28 cellular contexts compared by ENCODE assay signal in the genomic region with DNA sequence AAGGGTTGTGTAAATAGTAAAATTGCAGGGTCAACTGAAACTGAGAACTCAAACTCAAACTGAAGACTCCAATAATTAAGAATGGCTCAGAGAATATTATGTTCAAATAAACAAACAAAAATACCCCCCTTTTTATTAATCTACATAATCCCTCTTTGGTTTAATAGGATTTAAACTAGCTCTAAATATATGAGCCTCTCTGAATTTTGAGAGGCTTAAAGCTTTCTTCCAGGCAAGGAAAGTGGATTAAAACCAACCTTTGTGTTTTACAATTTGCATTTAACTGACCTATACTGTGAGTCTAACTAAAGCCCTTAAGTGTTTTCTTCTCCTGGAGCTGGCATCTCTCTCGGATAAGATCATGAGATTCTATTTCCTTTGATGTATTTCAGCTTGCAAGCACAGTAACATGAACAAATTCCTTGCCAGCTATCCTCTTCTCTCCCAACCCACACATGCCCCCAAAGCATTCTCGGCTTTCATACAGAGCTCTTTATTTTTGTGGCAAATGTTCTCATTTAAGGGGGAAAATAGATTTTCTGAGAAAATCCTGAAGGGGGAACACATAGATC.
DNase-seq lines count a peak whose midpoint lies in the region; ATAC-seq and TF ChIP-seq lines count a peak whose summit lies in the region.
"Had no signal": no experiment of that assay in that cellular context is flagged by ENCODE, and none has a peak within 500 bp of the region (broad histone marks: within the 10 kb centered on the region; RNA-seq: fewer than 3 reads in every experiment).

No MANE protein-coding gene starts in this region.

- no peaks in the 10 kb centered on the region for H3K27me3 Mint-ChIP-seq in GM23338 (ENCODE audit: insufficient read depth, low read depth, poor library complexity)
- H3K27me3 Mint-ChIP-seq: activated naive CD8-positive, alpha-beta T cell treated with anti-CD3 and anti-CD28 coated beads, Interleukin-2, amount 10 ng/mL, durations not matched to agents 7 days and 5 days had no signal

- H3K9me3 ChIP-seq in NT2/D1 (ENCODE audit: insufficient read depth, low read length) (no peaks in the 10 kb centered on the region), heart right ventricle (peaks cover 0 to 5% (median 0%) of the 10 kb centered on the region in 11 donors)
- H3K9me3 ChIP-seq: BLaER1 treated with 17β-estradiol and CSF1 and Interleukin-3, amounts not matched to agents 10 nM and 100 nM; Caco-2; heart left ventricle; left ventricle myocardium inferior; mucosa of descending colon; transverse colon had no signal

- TF ChIP-seq CTCF in GM23338 (conservative IDR thresholded peaks at IDR 0.05; ENCODE audit: low read depth in 2 of 2) (no peak), heart right ventricle (IDR thresholded peaks at IDR 0.05) (no peak), lower leg skin (IDR thresholded peaks at IDR 0.05) (no peak)

- WGBS in heart right ventricle, 2 donors: 17 to 21% methylated on average over 2 of the region's 2 CpGs
- WGBS in lower leg skin, 2 donors: 9 to 12% methylated on average over 2 of the region's 2 CpGs

- no peaks in the 10 kb centered on the region for H3F3A ChIP-seq in GM23338 (replicated peaks; ENCODE audit: low read depth)

- peak overlapping the region; percentile 19 for H3K4me2 ChIP-seq in GM23338
- H3K4me2 ChIP-seq: BLaER1 treated with 17β-estradiol and CSF1 and Interleukin-3, amounts not matched to agents 10 nM and 100 nM had no signal

- peaks cover 19% of the 10 kb centered on the region for H3K4me1 ChIP-seq in GM23338 (ENCODE audit: insufficient read depth)
- H3K4me1 ChIP-seq in NT2/D1 (ENCODE audit: insufficient read depth, insufficient read length): no peaks in the 10 kb centered on the region
- no peaks in the 10 kb centered on the region for H3K4me1 ChIP-seq in heart right ventricle
- H3K4me1 ChIP-seq: BLaER1 treated with 17β-estradiol and CSF1 and Interleukin-3, amounts not matched to agents 10 nM and 100 nM; Caco-2; heart left ventricle; left ventricle myocardium inferior; transverse colon had no signal

- no peaks in the 10 kb centered on the region for H4K20me1 ChIP-seq in GM23338 (replicated peaks; ENCODE audit: insufficient read depth)
- H4K20me1 ChIP-seq: BLaER1 treated with 17β-estradiol and CSF1 and Interleukin-3, amounts not matched to agents 10 nM and 100 nM had no signal

- H3K27ac ChIP-seq in GM23338 (ENCODE audit: low read depth) (no peak overlapping the region), heart right ventricle (no peak overlapping the region)
- H3K27ac ChIP-seq: BLaER1 treated with 17β-estradiol and CSF1 and Interleukin-3, amounts not matched to agents 10 nM and 100 nM; epithelial cell of prostate; heart left ventricle; left ventricle myocardium inferior; transverse colon had no signal

- H3K79me2 ChIP-seq in GM23338 (replicated peaks; ENCODE audit: insufficient read depth): no peaks in the 10 kb centered on the region

- 0 out of 2 replicates have a peak, but pooled peaks cover 3% of the 10 kb centered on the region for H3K9me2 ChIP-seq in GM23338 (ENCODE audit: insufficient read depth)

- no peak overlapping the region for H3K9ac ChIP-seq in NT2/D1 (ENCODE audit: insufficient read length, low read depth)
- H3K9ac ChIP-seq: BLaER1 treated with 17β-estradiol and CSF1 and Interleukin-3, amounts not matched to agents 10 nM and 100 nM had no signal

- H3K36me3 ChIP-seq in GM23338 (ENCODE audit: insufficient read depth): no peaks in the 10 kb centered on the region
- no peaks in the 10 kb centered on the region for H3K36me3 ChIP-seq in NT2/D1 (ENCODE audit: insufficient read depth, insufficient read length, low read length)
- H3K36me3 ChIP-seq in heart right ventricle: no peaks in the 10 kb centered on the region
- H3K36me3 ChIP-seq: BLaER1 treated with 17β-estradiol and CSF1 and Interleukin-3, amounts not matched to agents 10 nM and 100 nM; heart left ventricle; left ventricle myocardium inferior; transverse colon had no signal

- H3K4me3 ChIP-seq in GM23338 (no peak overlapping the region), NT2/D1 (ENCODE audit: insufficient read length, low read depth) (no peak overlapping the region), heart right ventricle (no peak overlapping the region), lower leg skin (ENCODE audit: low read depth, poor library complexity, severe bottlenecking) (no peak overlapping the region)
- H3K4me3 ChIP-seq: BLaER1 treated with 17β-estradiol and CSF1 and Interleukin-3, amounts not matched to agents 10 nM and 100 nM; heart left ventricle; K562; left ventricle myocardium inferior; mucosa of descending colon; transverse colon had no signal

- intact Hi-C loops in heart right ventricle (cut with DNase I) (no loop called here), lower leg skin (cut with DNase I; ENCODE audit: low total_unique reads) (no loop called here)

- ATAC-seq in GM23338 (peak; percentile 89), heart right ventricle (no peak)
- ATAC-seq: activated CD8-positive, alpha-beta T cell treated with anti-CD3 and anti-CD28 coated beads, Interleukin-2, amount 10 ng/mL, durations not matched to agents 7 days and 5 days; HCT116; heart left ventricle; K562; mucosa of descending colon had no signal

- no peaks in the 10 kb centered on the region for H3K9me3 Mint-ChIP-seq in GM23338
- H3K9me3 Mint-ChIP-seq: activated naive CD8-positive, alpha-beta T cell treated with anti-CD3 and anti-CD28 coated beads, Interleukin-2, amount 10 ng/mL, durations not matched to agents 7 days and 5 days; nephron; T-helper 1 cell treated with Interleukin-12 subunit alpha and Interleukin-12 subunit beta and Interleukin-4 antibody, amounts not matched to agents 30 μg/mL and 1 μg/mL, for 36 hours had no signal

- H2AFZ ChIP-seq in GM23338: no peak overlapping the region

- H3K36me3 Mint-ChIP-seq in GM23338 (ENCODE audit: low read depth): no peaks in the 10 kb centered on the region
- H3K36me3 Mint-ChIP-seq: activated naive CD8-positive, alpha-beta T cell treated with anti-CD3 and anti-CD28 coated beads, Interleukin-2, amount 10 ng/mL, durations not matched to agents 7 days and 5 days had no signal

- no peak overlapping the region for H3K27ac Mint-ChIP-seq in GM23338
- H3K27ac Mint-ChIP-seq: activated CD8-positive, alpha-beta T cell treated with anti-CD3 and anti-CD28 coated beads, Interleukin-2, amount 10 ng/mL, durations not matched to agents 7 days and 5 days; activated naive CD8-positive, alpha-beta T cell treated with anti-CD3 and anti-CD28 coated beads, Interleukin-2, amount 10 ng/mL, durations not matched to agents 7 days and 5 days; nephron; T-helper 1 cell treated with Interleukin-12 subunit alpha and Interleukin-12 subunit beta and Interleukin-4 antibody, amounts not matched to agents 30 μg/mL and 1 μg/mL, for 36 hours had no signal

- H3K27me3 ChIP-seq in GM23338 (ENCODE audit: insufficient read depth): no peaks in the 10 kb centered on the region
- no peaks in the 10 kb centered on the region for H3K27me3 ChIP-seq in NT2/D1 (ENCODE audit: insufficient read depth, insufficient read length)
- no peaks in the 10 kb centered on the region for H3K27me3 ChIP-seq in heart right ventricle
- H3K27me3 ChIP-seq: BLaER1 treated with 17β-estradiol and CSF1 and Interleukin-3, amounts not matched to agents 10 nM and 100 nM; heart left ventricle; transverse colon had no signal

- H3K4me1 Mint-ChIP-seq in GM23338: peaks cover 15% of the 10 kb centered on the region
- H3K4me1 Mint-ChIP-seq: activated naive CD8-positive, alpha-beta T cell treated with anti-CD3 and anti-CD28 coated beads, Interleukin-2, amount 10 ng/mL, durations not matched to agents 7 days and 5 days had no signal

- no peak overlapping the region for H3K4me3 Mint-ChIP-seq in GM23338
- H3K4me3 Mint-ChIP-seq: activated CD8-positive, alpha-beta T cell treated with anti-CD3 and anti-CD28 coated beads, Interleukin-2, amount 10 ng/mL, durations not matched to agents 7 days and 5 days; activated naive CD8-positive, alpha-beta T cell treated with anti-CD3 and anti-CD28 coated beads, Interleukin-2, amount 10 ng/mL, durations not matched to agents 7 days and 5 days; nephron; T-helper 1 cell treated with Interleukin-12 subunit alpha and Interleukin-12 subunit beta and Interleukin-4 antibody, amounts not matched to agents 30 μg/mL and 1 μg/mL, for 36 hours had no signal

- DNase-seq in GM23338 (ENCODE audit: low spot score) (peak; percentile 46), NT2/D1 (ENCODE audit: low read depth, low spot score) (peak; percentile 39), iPS DF 4.7 (ENCODE audit: extremely low read depth, low spot score) (peak; percentile 3), putamen (ENCODE audit: low spot score) (peak; percentile 17), cerebellum (ENCODE audit: low spot score) (no peak), T-helper 2 cell (no peak), heart right ventricle (no peak), lower leg skin (ENCODE audit: low spot score in 2 of 2) (no peak)
- DNase-seq: ACHN; activated CD8-positive, alpha-beta T cell treated with anti-CD3 and anti-CD28 coated beads, Interleukin-2, amount 10 ng/mL, durations not matched to agents 7 days and 5 days; activated effector memory CD4-positive, alpha-beta T cell treated with anti-CD3 and anti-CD28 coated beads, Interleukin-2, amount 50 U/mL, for 16 hours; activated naive CD8-positive, alpha-beta T cell treated with anti-CD3 and anti-CD28 coated beads, Interleukin-2, amount 10 ng/mL, durations not matched to agents 7 days and 5 days; activated T-cell treated with anti-CD3 and anti-CD28 coated beads for 4 hours; Caco-2; cerebellar nuclear complex; heart left ventricle; left ventricle myocardium inferior; mucosa of descending colon; NCI-H2081; NCI-H446 treated with DMSO at 0.1 percent for 48 hours; posterior cingulate gyrus; transverse colon had no signal

- TF ChIP-seq POLR2A in lower leg skin (IDR thresholded peaks at IDR 0.05): no peak

TF ChIP-seq in GM23338, 12 proteins besides CTCF, POLR2A, EP300 and RAD21:
- TF ChIP-seq EZH2 (IDR thresholded peaks at IDR 0.05; ENCODE audit: low read depth, unreplicated experiment) (no peak), ZNF331 (CRISPR knock-in tag; IDR thresholded peaks at IDR 0.05; ENCODE audit: low read depth) (no peak), CREB1 (CRISPR knock-in tag; IDR thresholded peaks at IDR 0.05; ENCODE audit: low read depth) (no peak), POLR2AphosphoS5 (IDR thresholded peaks at IDR 0.05; ENCODE audit: low read depth) (no peak), NANOG (IDR thresholded peaks at IDR 0.05; ENCODE audit: borderline replicate concordance) (no peak)

Comparison
In these comparisons a context has a peak if more than half of its experiments do, and no peak if none do; other contexts are left out.
1. DNase-seq: peak in GM23338 (single experiment), NT2/D1 (single experiment), iPS DF 4.7 (single experiment) and putamen (single experiment); none in cerebellum (single experiment), T-helper 2 cell (0 of 5), heart right ventricle (0 of 2) and lower leg skin (0 of 2).